1 cellular context compared by ENCODE assay signal in genomic region chr1:67773462-67773861, GRCh38.
A peak's percentile ranks its signal among the peaks of the same experiment; 100 is the strongest.
TF ChIP-seq lines count a peak whose summit lies in the region.

No MANE protein-coding gene starts in this region.

TF ChIP-seq in endothelial cell of umbilical vein, 7 proteins besides CTCF, POLR2A, EP300 and RAD21:
- TF ChIP-seq JUN (IDR thresholded peaks at IDR 0.05; ENCODE audit: borderline replicate concordance, insufficient read depth, insufficient read length, low read depth), result no peak
- TF ChIP-seq GATA2 (IDR thresholded peaks at IDR 0.05; ENCODE audit: insufficient read depth, insufficient read length, low read depth, low read length), result no peak
- TF ChIP-seq, protein P1, sequence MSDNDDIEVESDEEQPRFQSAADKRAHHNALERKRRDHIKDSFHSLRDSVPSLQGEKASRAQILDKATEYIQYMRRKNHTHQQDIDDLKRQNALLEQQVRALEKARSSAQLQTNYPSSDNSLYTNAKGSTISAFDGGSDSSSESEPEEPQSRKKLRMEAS (IDR thresholded peaks at IDR 0.05; ENCODE audit: insufficient read depth, insufficient read length), result no peak
- peak; percentile 56 for TF ChIP-seq FOS (IDR thresholded peaks at IDR 0.05; ENCODE audit: borderline replicate concordance, insufficient read depth, low read length)
- no peak for TF ChIP-seq EZH2 (IDR thresholded peaks at IDR 0.05; ENCODE audit: borderline replicate concordance, low read depth, low read length, severe bottlenecking)
